ENCODE assay signal across 16 cellular contexts in the genomic region with DNA sequence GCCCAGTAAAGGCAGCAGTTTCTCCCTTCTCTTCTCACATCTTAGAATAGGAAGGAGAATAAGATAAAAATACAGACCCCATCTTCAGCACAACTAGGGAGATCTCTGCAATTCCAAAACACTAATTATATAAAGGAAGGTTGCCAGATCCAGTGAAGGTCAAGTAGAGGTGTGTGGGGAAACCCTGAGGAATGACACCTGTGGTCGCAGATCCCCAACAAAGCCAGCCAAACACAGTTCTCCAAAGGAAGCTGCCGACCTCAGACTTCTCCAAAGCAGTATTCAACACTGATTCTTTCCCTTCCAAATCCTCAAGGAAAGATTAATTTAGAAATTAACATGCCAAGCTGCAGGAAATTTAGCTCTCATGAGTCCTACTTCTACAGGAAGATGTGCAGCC.
"Had no signal": no experiment of that assay in that cellular context is flagged by ENCODE, and none has a peak within 500 bp of the region (broad histone marks: within the 10 kb centered on the region; RNA-seq: fewer than 3 reads in every experiment).

No MANE protein-coding gene starts in this region.

- H3K36me3 Mint-ChIP-seq: naive B cell, type B pancreatic cell had no signal

- H3K4me2 ChIP-seq: hepatocyte had no signal

- H3K27me3 ChIP-seq: colonic mucosa, foreskin keratinocyte, hepatocyte, right atrium auricular region, sigmoid colon, thyroid gland had no signal

- H2AFZ ChIP-seq: hepatocyte had no signal

- H3K27ac Mint-ChIP-seq: nephron progenitor cell, type B pancreatic cell had no signal

- H3K27ac ChIP-seq: colonic mucosa, foreskin keratinocyte, hepatocyte, right atrium auricular region, sigmoid colon, skin epidermis had no signal

- H3K4me1 ChIP-seq: colonic mucosa, foreskin keratinocyte had no signal

- H3K9me3 Mint-ChIP-seq: naive B cell, nephron progenitor cell, type B pancreatic cell had no signal

- DNase-seq: colonic mucosa; dermis blood vessel endothelial cell; foreskin keratinocyte; left colon; mesendoderm; naive B cell; nephron progenitor cell; posterior cingulate gyrus; sigmoid colon; stimulated activated CD4-positive, alpha-beta T cell treated with anti-CD3 and anti-CD28 coated beads, Interleukin-12 subunit alpha, Interleukin-12 subunit beta, amount 100 ng/mL, for 4 hours; stimulated activated naive CD4-positive, alpha-beta T cell treated with Interleukin-2 at 50 U/mL for 16 hours; thyroid gland had no signal

- H3K4me3 ChIP-seq: colonic mucosa, hepatocyte, right atrium auricular region, sigmoid colon, skin epidermis, thyroid gland had no signal

- H3K27me3 Mint-ChIP-seq: naive B cell, type B pancreatic cell had no signal

- H3K36me3 ChIP-seq: colonic mucosa, right atrium auricular region, sigmoid colon, thyroid gland had no signal

- H3K4me3 Mint-ChIP-seq: naive B cell, nephron progenitor cell, type B pancreatic cell had no signal

- ATAC-seq: foreskin keratinocyte, left colon had no signal
